In the genomic region with DNA sequence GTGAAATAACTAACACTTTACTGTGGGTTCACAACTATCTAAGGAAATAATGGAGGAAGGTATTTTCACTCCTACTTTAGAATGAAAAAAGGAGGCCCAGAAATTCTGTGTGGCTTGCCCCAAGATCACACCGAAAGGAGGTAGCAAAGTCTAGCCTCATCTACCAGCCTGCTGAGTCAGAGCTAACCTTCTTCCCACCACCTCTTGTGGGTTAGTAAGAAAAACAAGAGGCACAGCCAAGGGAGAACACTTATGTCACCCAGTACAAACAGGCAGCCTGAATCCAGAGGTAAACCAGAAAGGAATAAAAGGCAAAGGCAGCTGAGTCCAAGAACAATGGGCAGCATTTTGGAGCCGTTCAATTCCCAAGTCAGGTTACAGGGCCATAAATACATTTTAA, we compare ENCODE assay signal across 12 cellular contexts.
A peak's percentile ranks its signal among the peaks of the same experiment; 100 is the strongest.
DNase-seq lines count a peak whose midpoint lies in the region; ATAC-seq lines count a peak whose summit lies in the region.
"Had no signal": no experiment of that assay in that cellular context is flagged by ENCODE, and none has a peak within 500 bp of the region (broad histone marks: within the 10 kb centered on the region; RNA-seq: fewer than 3 reads in every experiment).

No MANE protein-coding gene starts in this region.

- DNase-seq in A172 (ENCODE audit: low spot score) (peak; percentile 71), MG63 (peak; percentile 2), glomerular visceral epithelial cell (ENCODE audit: extremely low spot score) (peak; percentile 86), activated T-cell treated with anti-CD3 and anti-CD28 coated beads for 4 hours (no peak), H7 (no peak), KBM-7 (no peak)
- DNase-seq in effector CD8-positive, alpha-beta T cell (lab: John Stamatoyannopoulos, UW), result no peak
- DNase-seq: 8988T, DND-41, NCI-H2029, OCI-M1 had no signal

- peak; percentile 23 for ATAC-seq in GM21619 (IDR thresholded peaks at IDR 0.05; ENCODE audit: unreplicated experiment)

- no peaks in the 10 kb centered on the region for H3K27me3 ChIP-seq in MG63
- H3K27me3 ChIP-seq in H7 (ENCODE audit: control insufficient read depth, insufficient read depth, low read length), result no peaks in the 10 kb centered on the region

- in situ Hi-C loops in KBM-7 (cut with MboI; ENCODE audit: low pct_unique_long_range_greater_than_20kb, low sequenced_read_pairs), result no loop called here

- no peak overlapping the region for H3K4me3 ChIP-seq in MG63
- H3K4me3 ChIP-seq in H7 (ENCODE audit: insufficient read depth, low read depth, low read length), result no peak overlapping the region

- no peaks in the 10 kb centered on the region for H3K36me3 ChIP-seq in MG63
- no peaks in the 10 kb centered on the region for H3K36me3 ChIP-seq in H7 (replicated peaks; ENCODE audit: control insufficient read depth, insufficient read depth, low read length)

- no peaks in the 10 kb centered on the region for H3K9me3 ChIP-seq in MG63

Comparison
In these comparisons a context has a peak if more than half of its experiments do, and no peak if none do; other contexts are left out.
1. DNase-seq: peak in A172 (single experiment), MG63 (single experiment) and glomerular visceral epithelial cell (single experiment); none in effector CD8-positive, alpha-beta T cell (single experiment), activated T-cell treated with anti-CD3 and anti-CD28 coated beads for 4 hours (single experiment), H7 (single experiment) and KBM-7 (single experiment).